ENCODE assay signal across 17 cellular contexts in the genomic region with DNA sequence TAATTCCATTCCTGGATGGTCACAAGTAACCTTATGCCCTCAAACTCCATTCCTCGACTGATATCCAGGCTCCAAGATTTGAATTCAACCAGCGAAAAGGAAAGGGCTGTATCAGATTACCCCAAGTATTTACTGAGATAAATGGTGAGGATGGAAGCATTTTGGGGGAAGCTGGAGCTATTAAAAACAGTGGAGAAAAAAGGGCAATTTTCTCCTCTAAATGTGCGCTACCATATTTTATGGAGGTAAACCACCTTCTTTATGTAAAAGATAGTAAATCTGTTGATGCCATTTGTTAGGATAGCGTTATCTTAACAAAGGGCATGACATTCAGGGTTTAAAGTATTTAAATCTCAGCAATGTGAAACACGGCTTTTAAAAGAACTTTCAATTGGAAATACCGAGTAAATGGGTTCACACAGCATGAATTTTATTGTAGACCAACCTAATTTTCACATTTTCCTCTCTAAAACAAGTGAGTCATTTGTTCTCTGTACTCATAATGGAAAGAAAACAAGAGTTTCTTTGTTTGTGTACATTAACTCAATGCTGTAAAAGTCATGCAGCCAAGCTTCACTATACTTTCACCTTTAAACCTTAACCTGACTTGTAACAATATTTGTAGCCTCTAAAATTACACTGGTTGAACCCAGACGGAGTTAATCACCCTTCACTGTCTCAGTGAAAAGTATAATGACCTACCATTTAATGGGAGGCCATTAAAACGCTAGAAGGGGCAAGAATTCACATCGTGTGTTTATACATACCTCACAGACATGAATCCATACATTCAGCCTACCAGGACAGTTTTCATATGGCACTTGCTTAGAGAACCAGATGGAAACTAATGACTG.
DNase-seq lines count a peak whose midpoint lies in the region; ATAC-seq, FAIRE-seq and TF ChIP-seq lines count a peak whose summit lies in the region.
"Had no signal": no experiment of that assay in that cellular context is flagged by ENCODE, and none has a peak within 500 bp of the region (broad histone marks: within the 10 kb centered on the region; RNA-seq: fewer than 3 reads in every experiment).

No MANE protein-coding gene starts in this region.

- no peak overlapping the region for H3K27ac Mint-ChIP-seq in astrocyte (ENCODE audit: unreplicated experiment)

- H3K9me3 ChIP-seq in HUES48 (ENCODE audit: control insufficient read depth, insufficient read depth, low read length) = no peaks in the 10 kb centered on the region
- H3K9me3 ChIP-seq in astrocyte (ENCODE audit: insufficient read depth, low read depth, low read length) = peaks cover 5% of the 10 kb centered on the region
- no peaks in the 10 kb centered on the region for H3K9me3 ChIP-seq in iPS-18a (ENCODE audit: control insufficient read depth, low read depth, low read length)
- no peaks in the 10 kb centered on the region for H3K9me3 ChIP-seq in skeletal muscle satellite cell (replicated peaks; ENCODE audit: low read length)
- H3K9me3 ChIP-seq: body of pancreas, MG63 had no signal

- no peaks in the 10 kb centered on the region for H3K27me3 ChIP-seq in HUES48 (ENCODE audit: control insufficient read depth, insufficient read depth, low read length)
- H3K27me3 ChIP-seq in astrocyte (ENCODE audit: insufficient read depth, low read length) = no peaks in the 10 kb centered on the region
- no peaks in the 10 kb centered on the region for H3K27me3 ChIP-seq in iPS-18a (ENCODE audit: control insufficient read depth, insufficient read depth, low read length)
- no peaks in the 10 kb centered on the region for H3K27me3 ChIP-seq in skeletal muscle satellite cell (ENCODE audit: control insufficient read depth, insufficient read depth, low read length)
- H3K27me3 ChIP-seq: BLaER1 treated with 17β-estradiol and CSF1 and Interleukin-3, amounts not matched to agents 10 nM and 100 nM; body of pancreas; MG63 had no signal

- H4K20me1 ChIP-seq in astrocyte (ENCODE audit: insufficient read depth, low read length) = peaks cover 4% of the 10 kb centered on the region

- H3K79me2 ChIP-seq in astrocyte (ENCODE audit: insufficient read depth, low read length) = peaks cover 12% of the 10 kb centered on the region

- no peaks in the 10 kb centered on the region for H3K36me3 ChIP-seq in HUES48 (ENCODE audit: control insufficient read depth, insufficient read depth, low read length)
- no peaks in the 10 kb centered on the region for H3K36me3 ChIP-seq in astrocyte (ENCODE audit: insufficient read depth, low read length)
- no peaks in the 10 kb centered on the region for H3K36me3 ChIP-seq in iPS-18a (ENCODE audit: control insufficient read depth, low read depth, low read length)
- H3K36me3 ChIP-seq in skeletal muscle satellite cell (ENCODE audit: insufficient read depth, low read length) = no peaks in the 10 kb centered on the region
- H3K36me3 ChIP-seq: MG63 had no signal

- peak; percentile 20 for FAIRE-seq in astrocyte (lab: Jason Lieb, UNC)

- peaks cover 1% of the 10 kb centered on the region for H3K36me3 Mint-ChIP-seq in astrocyte (ENCODE audit: low read depth, unreplicated experiment)

- H3K4me1 ChIP-seq in HUES48 (ENCODE audit: control insufficient read depth, insufficient read depth, low read length) (peaks cover 34% of the 10 kb centered on the region), astrocyte (ENCODE audit: insufficient read depth, low read length) (no peaks in the 10 kb centered on the region), iPS-18a (ENCODE audit: control insufficient read depth, low read depth, low read length) (peaks cover 25% of the 10 kb centered on the region), skeletal muscle satellite cell (ENCODE audit: control insufficient read depth, insufficient read depth, low read length) (peaks cover 13% of the 10 kb centered on the region)
- H3K4me1 ChIP-seq: body of pancreas had no signal

- H3K4me3 Mint-ChIP-seq in astrocyte (ENCODE audit: unreplicated experiment) = no peak overlapping the region

- H3K4me1 Mint-ChIP-seq in astrocyte (ENCODE audit: low read depth, unreplicated experiment) = peaks cover 16% of the 10 kb centered on the region

- peak overlapping the region; percentile 69 for H3K27ac ChIP-seq in HUES48 (ENCODE audit: low read depth, low read length)
- H3K27ac ChIP-seq in astrocyte (ENCODE audit: low read depth, low read length) = no peak overlapping the region
- peak overlapping the region; percentile 7 for H3K27ac ChIP-seq in iPS-18a (ENCODE audit: low read length)
- H3K27ac ChIP-seq: BLaER1 treated with 17β-estradiol and CSF1 and Interleukin-3, amounts not matched to agents 10 nM and 100 nM; body of pancreas had no signal

- DNase-seq in astrocyte (ENCODE audit: low read depth) (no peak), HPDE6-E6E7 (ENCODE audit: extremely low spot score) (no peak), GM10248 (ENCODE audit: extremely low spot score) (no peak)
- DNase-seq: activated CD8-positive, alpha-beta memory T cell treated with anti-CD3 and anti-CD28 coated beads for 24 hours; activated effector memory CD4-positive, alpha-beta T cell treated with anti-CD3 and anti-CD28 coated beads, Interleukin-2, amount 50 U/mL, for 16 hours; body of pancreas; effector memory CD4-positive, alpha-beta T cell; kidney glomerular epithelial cell; MG63; NCI-H2171; SK-N-SH had no signal

- H3K27me3 Mint-ChIP-seq in astrocyte (ENCODE audit: low read depth, unreplicated experiment) = no peaks in the 10 kb centered on the region

- H3K4me2 ChIP-seq in astrocyte (ENCODE audit: low read length) = peak overlapping the region; percentile 8
- peak overlapping the region; percentile 38 for H3K4me2 ChIP-seq in skeletal muscle satellite cell (ENCODE audit: low read length)
- H3K4me2 ChIP-seq: BLaER1 treated with 17β-estradiol and CSF1 and Interleukin-3, amounts not matched to agents 10 nM and 100 nM; SK-N-SH had no signal

- H3K4me3 ChIP-seq in HUES48 (ENCODE audit: low read depth, low read length) (peak overlapping the region; percentile 37), astrocyte (ENCODE audit: insufficient read depth, low read depth, low read length) (no peak overlapping the region), iPS-18a (ENCODE audit: low read length) (peak overlapping the region; percentile 45), skeletal muscle satellite cell (ENCODE audit: low read length) (no peak overlapping the region)
- H3K4me3 ChIP-seq: BLaER1 treated with 17β-estradiol and CSF1 and Interleukin-3, amounts not matched to agents 10 nM and 100 nM; body of pancreas; MG63 had no signal

- POLR2A ChIA-PET in GM10248 (lab: Yijun Ruan, JAX) = no interaction called here

- TF ChIP-seq CTCF in astrocyte (IDR thresholded peaks at IDR 0.05; ENCODE audit: insufficient read depth, low read depth, low read length) (no peak), GM10248 (IDR thresholded peaks at IDR 0.05; ENCODE audit: control extremely low read depth, extremely low read depth, low read depth, missing control alignments) (no peak)

- CTCF ChIA-PET in GM10248 (lab: Yijun Ruan, JAX) = no interaction called here

- H3K9me3 Mint-ChIP-seq in astrocyte (ENCODE audit: unreplicated experiment) = peaks cover under 1% of the 10 kb centered on the region

- no peak overlapping the region for H2AFZ ChIP-seq in astrocyte (ENCODE audit: low read depth, low read length)

- H3K9ac ChIP-seq in HUES48 (ENCODE audit: low read depth, low read length) (no peak overlapping the region), astrocyte (ENCODE audit: low read length) (no peak overlapping the region), iPS-18a (ENCODE audit: low read length) (no peak overlapping the region), skeletal muscle satellite cell (ENCODE audit: low read depth, low read length) (no peak overlapping the region)
- H3K9ac ChIP-seq: BLaER1 treated with 17β-estradiol and CSF1 and Interleukin-3, amounts not matched to agents 10 nM and 100 nM; SK-N-SH had no signal

- ATAC-seq in HG02840 (IDR thresholded peaks at IDR 0.05; ENCODE audit: low FRiP score, unreplicated experiment) = no peak
- ATAC-seq in HG03457 (IDR thresholded peaks at IDR 0.05; ENCODE audit: unreplicated experiment) = no peak
- ATAC-seq: body of pancreas had no signal

Comparison
In these comparisons a context has a peak if more than half of its experiments do, and no peak if none do; other contexts are left out.
1. H3K4me3 ChIP-seq: peak in HUES48 (single experiment) and iPS-18a (single experiment); none in astrocyte (single experiment) and skeletal muscle satellite cell (single experiment).